Comparison of ENCODE assay signal across 14 cellular contexts in the genomic region with DNA sequence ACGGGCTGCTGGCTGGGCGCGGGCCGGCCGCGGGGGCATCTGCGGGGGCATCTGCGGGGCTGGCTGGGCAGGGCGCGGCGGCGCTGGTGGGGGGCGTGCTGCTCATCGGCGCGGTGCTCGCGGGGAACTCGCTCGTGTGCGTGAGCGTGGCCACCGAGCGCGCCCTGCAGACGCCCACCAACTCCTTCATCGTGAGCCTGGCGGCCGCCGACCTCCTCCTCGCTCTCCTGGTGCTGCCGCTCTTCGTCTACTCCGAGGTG. TPM values are rescaled to one million over a fixed set of nuclear protein-coding genes. Genes with fewer than 3 reads are reported as not detected.
DNase-seq lines count a peak whose midpoint lies in the region; ATAC-seq and TF ChIP-seq lines count a peak whose summit lies in the region.
"Had no signal": no experiment of that assay in that cellular context is flagged by ENCODE, and none has a peak within 500 bp of the region (broad histone marks: within the 10 kb centered on the region; RNA-seq: fewer than 3 reads in every experiment).

No MANE protein-coding gene starts in this region.

- H3K27me3 ChIP-seq in heart right ventricle: peaks cover 19 to 53% (median 40%) of the 10 kb centered on the region in 7 donors

- H3K4me3 ChIP-seq in heart right ventricle (peak overlapping the region in 7 of 10 donors; percentile 14 to 42 (median 26)), coronary artery (peak overlapping the region; percentile 69), urinary bladder (ENCODE audit: low read depth, low read length) (peak overlapping the region; percentile 30)

- H3K27ac ChIP-seq in heart right ventricle (no peak overlapping the region), coronary artery (no peak overlapping the region), urinary bladder (ENCODE audit: low read depth) (no peak overlapping the region)
- H3K27ac ChIP-seq: RWPE1, VCaP had no signal

- H3K27ac Mint-ChIP-seq in naive thymus-derived CD8-positive, alpha-beta T cell: peak overlapping the region in 1 of 10 donors; percentile 59

- peaks cover 0 to 40% (median 18%) of the 10 kb centered on the region in 5 donors for H3K27me3 Mint-ChIP-seq in naive thymus-derived CD8-positive, alpha-beta T cell

- DNase-seq in heart right ventricle: no peak
- DNase-seq in left ventricle myocardium superior: no peak
- no peak for DNase-seq in coronary artery (ENCODE audit: low spot score)
- no peak for DNase-seq in naive thymus-derived CD8-positive, alpha-beta T cell
- no peak for DNase-seq in effector CD8-positive, alpha-beta T cell (lab: John Stamatoyannopoulos, UW)
- DNase-seq in T1000 (lab: John Stamatoyannopoulos, UW): no peak
- DNase-seq in activated effector memory CD4-positive, alpha-beta T cell treated with Interleukin-2 at 50 U/mL for 16 hours: no peak
- DNase-seq: activated gamma-delta T cell; GOT3; stimulated activated naive CD4-positive, alpha-beta T cell treated with Interleukin-2 at 50 U/mL for 16 hours had no signal

- TF ChIP-seq CTCF in heart right ventricle (IDR thresholded peaks at IDR 0.05) (no peak), coronary artery (IDR thresholded peaks at IDR 0.05) (no peak)

- intact Hi-C loops in heart right ventricle (cut with DNase I): no loop called here
- intact Hi-C loops in left ventricle myocardium superior (cut with micrococcal nuclease): no loop called here

- peaks cover 6 to 16% (median 14%) of the 10 kb centered on the region in 4 donors for H3K4me1 Mint-ChIP-seq in naive thymus-derived CD8-positive, alpha-beta T cell

- H3K4me1 ChIP-seq in heart right ventricle (peaks cover 4 to 30% (median 24%) of the 10 kb centered on the region in 9 donors), urinary bladder (ENCODE audit: insufficient read depth) (peaks cover 6% of the 10 kb centered on the region)

- peak overlapping the region in 9 of 10 donors; percentile 32 to 79 (median 53) for H3K4me3 Mint-ChIP-seq in naive thymus-derived CD8-positive, alpha-beta T cell

- POLR2A ChIA-PET in naive thymus-derived CD8-positive, alpha-beta T cell (lab: Charles Lee): no interaction called here

- peaks cover 0 to 11% (median 6%) of the 10 kb centered on the region in 3 donors for H3K36me3 Mint-ChIP-seq in naive thymus-derived CD8-positive, alpha-beta T cell

- H3K9me3 ChIP-seq in heart right ventricle: no peaks in the 10 kb centered on the region

- no peaks in the 10 kb centered on the region for H3K9me3 Mint-ChIP-seq in naive thymus-derived CD8-positive, alpha-beta T cell

- peaks cover 0 to 11% (median 0%) of the 10 kb centered on the region in 9 donors for H3K36me3 ChIP-seq in heart right ventricle
- no peaks in the 10 kb centered on the region for H3K36me3 ChIP-seq in urinary bladder (ENCODE audit: insufficient read depth)

- WGBS in heart right ventricle, 2 donors: 2 to 3% methylated on average over 22 to 34 of the region's 34 CpGs
- WGBS in urinary bladder: 2% methylated on average over 34 of the region's 34 CpGs

- ATAC-seq in heart right ventricle (no peak), left ventricle myocardium superior (no peak)
- peak; percentile 14 to 18 for ATAC-seq in naive thymus-derived CD8-positive, alpha-beta T cell

RNA-seq across cellular contexts. Expression of gene DRD4, which starts 0.2 kb away (rescaled TPM):
- total RNA-seq in heart right ventricle (under 1 TPM in 6 of 10 donors, not detected in 4; 0.19 to 0.72 (median 0.49) TPM), left ventricle myocardium superior (not detected), urinary bladder (not detected)
- polyA plus RNA-seq in heart right ventricle (under 1 TPM in 1 of 2 donors, not detected in 1; 0.09 TPM), urinary bladder (0.39 TPM)
- total RNA-seq in naive thymus-derived CD8-positive, alpha-beta T cell: 1 to 10 TPM; 1.2 to 1.4 TPM
- polyA plus RNA-seq in naive thymus-derived CD8-positive, alpha-beta T cell: not detected
- polyA plus RNA-seq: CD14-positive monocyte had no signal

RNA-seq across cellular contexts. Expression of gene SCT, which starts 10.3 kb away (rescaled TPM):
- total RNA-seq in heart right ventricle (1 to 10 TPM in 2 of 10 donors, under 1 TPM in 1, not detected in 7; 0.99 to 2.0 (median 1.0) TPM), left ventricle myocardium superior (not detected), urinary bladder (not detected)
- polyA plus RNA-seq in heart right ventricle (under 1 TPM in 1 of 2 donors, not detected in 1; 0.64 TPM), urinary bladder (not detected)
- total RNA-seq in naive thymus-derived CD8-positive, alpha-beta T cell: not detected
- not detected for polyA plus RNA-seq in naive thymus-derived CD8-positive, alpha-beta T cell
- polyA plus RNA-seq: CD14-positive monocyte had no signal

RNA-seq across cellular contexts. Expression of gene CDHR5, which starts 12.5 kb away (rescaled TPM):
- total RNA-seq in heart right ventricle (not detected), left ventricle myocardium superior (not detected), urinary bladder (not detected)
- polyA plus RNA-seq in heart right ventricle (not detected), urinary bladder (0.05 TPM)
- not detected for total RNA-seq in naive thymus-derived CD8-positive, alpha-beta T cell
- polyA plus RNA-seq in naive thymus-derived CD8-positive, alpha-beta T cell: not detected

RNA-seq across cellular contexts. Expression of gene IRF7, which starts 21.5 kb away (rescaled TPM):
- total RNA-seq in heart right ventricle (10 to 100 TPM in 5 of 10 donors, 1 to 10 TPM in 5; 4.5 to 20.2 (median 9.9) TPM), left ventricle myocardium superior (14.4 TPM), urinary bladder (9.8 TPM)
- polyA plus RNA-seq in heart right ventricle (10 to 100 TPM; 12.2 to 48.4 TPM), urinary bladder (23.2 TPM)
- 10 to 100 TPM; 55.0 to 55.2 TPM for total RNA-seq in naive thymus-derived CD8-positive, alpha-beta T cell
- 10 to 100 TPM; 19.8 to 38.6 (median 25.3) TPM for polyA plus RNA-seq in naive thymus-derived CD8-positive, alpha-beta T cell

RNA-seq across cellular contexts. Expression of gene DEAF1, which starts 57.8 kb away (rescaled TPM):
- total RNA-seq in heart right ventricle: 10 to 100 TPM; 11.0 to 25.7 (median 15.5) TPM
- 10 to 100 TPM; 18.3 to 39.9 TPM for polyA plus RNA-seq in heart right ventricle
- 15.9 TPM for total RNA-seq in left ventricle myocardium superior
- total RNA-seq in naive thymus-derived CD8-positive, alpha-beta T cell: 10 to 100 TPM; 46.5 to 51.0 TPM
- polyA plus RNA-seq in naive thymus-derived CD8-positive, alpha-beta T cell: 10 to 100 TPM; 27.0 to 58.2 (median 27.9) TPM
- 14.9 TPM for total RNA-seq in urinary bladder
- polyA plus RNA-seq in urinary bladder: 29.7 TPM

Comparison
In these comparisons a context has a peak if more than half of its experiments do, and no peak if none do; other contexts are left out.
1. ATAC-seq: peak in naive thymus-derived CD8-positive, alpha-beta T cell (2 of 2); none in heart right ventricle (0 of 8) and left ventricle myocardium superior (single experiment).
2. Peak in every context shown above with its lines, with median percentiles within 50 percentile points of each other: H3K4me3 ChIP-seq.